Comparison of ENCODE assay signal across 8 cellular contexts in genomic region chr2:155223781-155224406, GRCh38.
A peak's percentile ranks its signal among the peaks of the same experiment; 100 is the strongest.
DNase-seq lines count a peak whose midpoint lies in the region; ATAC-seq and TF ChIP-seq lines count a peak whose summit lies in the region.

No MANE protein-coding gene starts in this region.

- H3K27ac ChIP-seq in OCI-LY1 (ENCODE audit: low read depth, low read length, poor library complexity, severe bottlenecking), result no peak overlapping the region

- no peak overlapping the region for H3K4me3 Mint-ChIP-seq in effector memory CD8-positive, alpha-beta T cell
- no peak overlapping the region for H3K4me3 Mint-ChIP-seq in activated T-helper 2 cell treated with anti-CD3 and anti-CD28 coated beads, Interferon-gamma antibody, Interleukin-2, Interleukin-4, amounts not matched to agents 10 μg/mL and 5 μg/mL and 100 μg/mL, durations not matched to agents 14 hours and 24 hours and 36 hours (ENCODE audit: low read depth)

- peaks cover 3 to 6% of the 10 kb centered on the region in 2 donors for H3K9me3 Mint-ChIP-seq in effector memory CD8-positive, alpha-beta T cell
- H3K9me3 Mint-ChIP-seq in activated T-helper 2 cell treated with anti-CD3 and anti-CD28 coated beads, Interferon-gamma antibody, Interleukin-2, Interleukin-4, amounts not matched to agents 10 μg/mL and 5 μg/mL and 100 μg/mL, durations not matched to agents 14 hours and 24 hours and 36 hours, result no peaks in the 10 kb centered on the region

- peaks cover 26% of the 10 kb centered on the region for H3K4me1 ChIP-seq in OCI-LY1 (ENCODE audit: insufficient read depth, low read length, severe bottlenecking)

- H3F3A ChIP-seq in OCI-LY1 (ENCODE audit: insufficient read depth, low read length), result 0 out of 2 replicates have a peak, but pooled peaks cover 5% of the 10 kb centered on the region

- no peak overlapping the region for H3K27ac Mint-ChIP-seq in effector memory CD8-positive, alpha-beta T cell
- no peak overlapping the region for H3K27ac Mint-ChIP-seq in activated T-helper 2 cell treated with anti-CD3 and anti-CD28 coated beads, Interferon-gamma antibody, Interleukin-2, Interleukin-4, amounts not matched to agents 10 μg/mL and 5 μg/mL and 100 μg/mL, durations not matched to agents 14 hours and 24 hours and 36 hours

- H3K9me2 ChIP-seq in OCI-LY1 (ENCODE audit: low read depth, low read length), result no peaks in the 10 kb centered on the region

- TF ChIP-seq CTCF in OCI-LY1 (IDR thresholded peaks at IDR 0.05; ENCODE audit: low read length), result peak; percentile 67

- no peaks in the 10 kb centered on the region for H3K36me3 ChIP-seq in OCI-LY1 (ENCODE audit: insufficient read depth, low read length)

- H3K27me3 ChIP-seq in OCI-LY1 (ENCODE audit: insufficient read depth, low read length), result no peaks in the 10 kb centered on the region

- peak; percentile 39 for ATAC-seq in GM18520 (IDR thresholded peaks at IDR 0.05; ENCODE audit: unreplicated experiment)
- ATAC-seq in HG03064 (IDR thresholded peaks at IDR 0.05; ENCODE audit: low read depth, unreplicated experiment), result peak; percentile 59
- ATAC-seq in effector memory CD8-positive, alpha-beta T cell (replicated peaks), result no peak

- no peak overlapping the region for H3K4me2 ChIP-seq in OCI-LY1 (ENCODE audit: low read length)

- 0 out of 2 replicates have a peak, but pooled peaks cover 2% of the 10 kb centered on the region for H3K9me3 ChIP-seq in OCI-LY1 (ENCODE audit: low read length)

- intact Hi-C loops in posterior vena cava (cut with DNase I), result no loop called here
- intact Hi-C loops in activated T-helper 2 cell treated with anti-CD3 and anti-CD28 coated beads, Interferon-gamma antibody, Interleukin-2, Interleukin-4, amounts not matched to agents 10 μg/mL and 5 μg/mL and 100 μg/mL, durations not matched to agents 14 hours and 24 hours and 36 hours (cut with micrococcal nuclease), result no loop called here

- no peaks in the 10 kb centered on the region for H4K20me1 ChIP-seq in OCI-LY1 (ENCODE audit: insufficient read depth, low read length)

- H3K4me1 Mint-ChIP-seq in effector memory CD8-positive, alpha-beta T cell (ENCODE audit: low read depth in 2 of 2), result no peaks in the 10 kb centered on the region
- H3K4me1 Mint-ChIP-seq in activated T-helper 2 cell treated with anti-CD3 and anti-CD28 coated beads, Interferon-gamma antibody, Interleukin-2, Interleukin-4, amounts not matched to agents 10 μg/mL and 5 μg/mL and 100 μg/mL, durations not matched to agents 14 hours and 24 hours and 36 hours (ENCODE audit: low read depth), result no peaks in the 10 kb centered on the region

- H3K4me3 ChIP-seq in OCI-LY1 (ENCODE audit: low read depth, low read length, poor library complexity, severe bottlenecking), result no peak overlapping the region

- H3K36me3 Mint-ChIP-seq in effector memory CD8-positive, alpha-beta T cell (ENCODE audit: insufficient read depth), result no peaks in the 10 kb centered on the region
- H3K36me3 Mint-ChIP-seq in activated T-helper 2 cell treated with anti-CD3 and anti-CD28 coated beads, Interferon-gamma antibody, Interleukin-2, Interleukin-4, amounts not matched to agents 10 μg/mL and 5 μg/mL and 100 μg/mL, durations not matched to agents 14 hours and 24 hours and 36 hours (ENCODE audit: low read depth), result no peaks in the 10 kb centered on the region

- no peaks in the 10 kb centered on the region for H3K27me3 Mint-ChIP-seq in effector memory CD8-positive, alpha-beta T cell
- H3K27me3 Mint-ChIP-seq in activated T-helper 2 cell treated with anti-CD3 and anti-CD28 coated beads, Interferon-gamma antibody, Interleukin-2, Interleukin-4, amounts not matched to agents 10 μg/mL and 5 μg/mL and 100 μg/mL, durations not matched to agents 14 hours and 24 hours and 36 hours (ENCODE audit: low read depth), result no peaks in the 10 kb centered on the region

- no peak overlapping the region for H3K9ac ChIP-seq in OCI-LY1 (ENCODE audit: low read length)

- DNase-seq in glomerular endothelial cell (ENCODE audit: extremely low read depth, low read depth, low spot score) (peak; percentile 31), posterior vena cava (ENCODE audit: low spot score) (no peak), activated gamma-delta T cell treated with Interleukin-2 at 50 U/mL for 16 hours (no peak)
- no peak for DNase-seq in effector memory CD8-positive, alpha-beta T cell
- DNase-seq in activated T-helper 2 cell treated with anti-CD3 and anti-CD28 coated beads, Interferon-gamma antibody, Interleukin-2, Interleukin-4, amounts not matched to agents 10 μg/mL and 5 μg/mL and 100 μg/mL, durations not matched to agents 14 hours and 24 hours and 36 hours (ENCODE audit: low spot score), result no peak

- no peak overlapping the region for H2AFZ ChIP-seq in OCI-LY1 (ENCODE audit: low read length)

- no peaks in the 10 kb centered on the region for H3K79me2 ChIP-seq in OCI-LY1 (ENCODE audit: insufficient read depth, low read length)
